Comparison of ENCODE assay signal across 27 cellular contexts in genomic region chr7:22390512-22390911, GRCh38.
"Had no signal": no experiment of that assay in that cellular context is flagged by ENCODE, and none has a peak within 500 bp of the region (broad histone marks: within the 10 kb centered on the region; RNA-seq: fewer than 3 reads in every experiment).

No MANE protein-coding gene starts in this region.

- H3K9me3 Mint-ChIP-seq: activated T-cell treated with anti-CD3 and anti-CD28 coated beads, Interleukin-2, amount 50 U/mL, for 72 hours; central memory CD8-positive, alpha-beta T cell; dendritic cell treated with granulocyte-macrophage colony-stimulating factor and Interleukin-4, amounts not matched to agents 40 ng/mL and 50 ng/mL, for 4 days; natural killer cell; neural progenitor cell had no signal

- H3K36me3 Mint-ChIP-seq: activated naive CD8-positive, alpha-beta T cell; natural killer cell; neural progenitor cell had no signal

- H2AFZ ChIP-seq: neural progenitor cell, parathyroid adenoma had no signal

- H3K79me2 ChIP-seq: parathyroid adenoma had no signal

- H3K4me3 ChIP-seq: esophagus squamous epithelium, left lung, lower lobe of right lung, neural progenitor cell, psoas muscle, smooth muscle cell, tibial nerve had no signal

- H3K4me3 Mint-ChIP-seq: activated naive CD8-positive, alpha-beta T cell; activated T-cell treated with anti-CD3 and anti-CD28 coated beads, Interleukin-2, amount 50 U/mL, for 72 hours; central memory CD8-positive, alpha-beta T cell; dendritic cell treated with granulocyte-macrophage colony-stimulating factor and Interleukin-4, amounts not matched to agents 40 ng/mL and 50 ng/mL, for 4 days; natural killer cell; neural progenitor cell had no signal

- H3K4me2 ChIP-seq: neural progenitor cell, smooth muscle cell had no signal

- H3K27ac ChIP-seq: epithelial cell of prostate, esophagus squamous epithelium, left lung, lower lobe of right lung, neural progenitor cell, parathyroid adenoma, psoas muscle, tibial nerve, VCaP had no signal

- H3K27ac Mint-ChIP-seq: activated naive CD8-positive, alpha-beta T cell; activated T-cell treated with anti-CD3 and anti-CD28 coated beads, Interleukin-2, amount 50 U/mL, for 72 hours; dendritic cell treated with granulocyte-macrophage colony-stimulating factor and Interleukin-4, amounts not matched to agents 40 ng/mL and 50 ng/mL, for 4 days; neural progenitor cell had no signal

- ATAC-seq: left lung, lower lobe of right lung, psoas muscle had no signal

- H3K36me3 ChIP-seq: esophagus squamous epithelium, left lung, lower lobe of right lung, neural progenitor cell, tibial nerve had no signal

- H3K9me3 ChIP-seq: esophagus squamous epithelium, lower lobe of right lung, psoas muscle, tibial nerve had no signal

- DNase-seq: activated CD4-positive, alpha-beta T cell treated with anti-CD3 and anti-CD28 coated beads for 4 hours; activated CD4-positive, alpha-beta T cell treated with anti-CD3 and anti-CD28 coated beads, Interleukin-2, amount 50 U/mL, for 4 hours; activated effector memory CD4-positive, alpha-beta T cell treated with Interleukin-2 at 50 U/mL for 16 hours; activated naive CD4-positive, alpha-beta T cell treated with Interleukin-2 at 50 U/mL for 16 hours; activated T-cell treated with anti-CD3 and anti-CD28 coated beads for 4 hours; activated T-cell treated with anti-CD3 and anti-CD28 coated beads, Interleukin-2, amount 50 U/mL, for 72 hours; anterior cingulate cortex; effector CD4-positive, alpha-beta T cell; esophagus squamous epithelium; foreskin melanocyte; left lung; lower lobe of right lung; mesendoderm; natural killer cell; occipital lobe; psoas muscle; stimulated activated CD4-positive, alpha-beta T cell treated with anti-CD3 and anti-CD28 coated beads, Interleukin-1b, Interleukin-23, amount 100 ng/mL, for 48 hours; stimulated activated naive CD4-positive, alpha-beta T cell treated with Interleukin-2 at 50 U/mL for 16 hours had no signal

- H3K27me3 Mint-ChIP-seq: activated naive CD8-positive, alpha-beta T cell; dendritic cell treated with granulocyte-macrophage colony-stimulating factor and Interleukin-4, amounts not matched to agents 40 ng/mL and 50 ng/mL, for 4 days had no signal

- H3K4me1 Mint-ChIP-seq: neural progenitor cell had no signal

- H3K27me3 ChIP-seq: esophagus squamous epithelium, left lung, neural progenitor cell, tibial nerve had no signal

- H3K4me1 ChIP-seq: left lung, lower lobe of right lung, neural progenitor cell, psoas muscle had no signal

- H3K9ac ChIP-seq: neural progenitor cell, parathyroid adenoma had no signal
